ENCODE assay signal across 1 cellular context in genomic region chr10:71358906-71359305, GRCh38. TPM values are rescaled to one million over a fixed set of nuclear protein-coding genes. Genes with fewer than 3 reads are reported as not detected.
"Had no signal": no experiment of that assay in that cellular context is flagged by ENCODE, and none has a peak within 500 bp of the region (broad histone marks: within the 10 kb centered on the region; RNA-seq: fewer than 3 reads in every experiment).

No MANE protein-coding gene starts in this region.

RNA-seq across cellular contexts. Expression of gene CDH23, which starts 37.8 kb away (rescaled TPM):
- total RNA-seq: astrocyte had no signal
